In the genomic region with DNA sequence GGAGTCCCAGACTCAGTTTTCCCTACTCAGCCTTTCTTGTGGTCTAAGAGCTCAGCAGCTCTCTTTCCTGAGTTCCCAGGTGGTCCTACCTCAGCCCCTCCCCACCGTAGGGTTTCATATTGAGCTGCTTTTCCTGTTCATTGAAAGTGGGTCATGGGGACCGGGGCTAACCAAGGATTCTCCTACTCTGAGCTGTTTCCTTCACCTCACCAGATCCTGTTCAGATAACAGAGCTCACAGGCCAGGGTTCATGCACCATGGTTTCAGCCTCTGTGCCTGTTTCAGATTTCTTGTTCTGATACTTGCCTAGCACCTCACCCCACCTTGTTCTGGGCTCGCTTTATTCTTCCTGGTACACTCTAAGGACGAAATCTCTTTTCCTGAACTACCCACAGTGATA, we compare ENCODE assay signal across 14 cellular contexts. TPM values are rescaled to one million over a fixed set of nuclear protein-coding genes. Genes with fewer than 3 reads are reported as not detected.
"Had no signal": no experiment of that assay in that cellular context is flagged by ENCODE, and none has a peak within 500 bp of the region (broad histone marks: within the 10 kb centered on the region; RNA-seq: fewer than 3 reads in every experiment).

No MANE protein-coding gene starts in this region.

- DNase-seq: activated naive CD4-positive, alpha-beta T cell treated with Interleukin-2 at 50 U/mL for 16 hours; adrenal gland; heart right ventricle; left colon; lower lobe of right lung; midbrain; sigmoid colon; spleen; T-helper 9 cell had no signal

- H3K27me3 ChIP-seq: adrenal gland, gastroesophageal sphincter, heart right ventricle, neural progenitor cell, sigmoid colon, spleen had no signal

- H3K4me3 Mint-ChIP-seq: neural progenitor cell had no signal

- H3K9me3 ChIP-seq: adrenal gland, gastroesophageal sphincter, heart right ventricle, lower lobe of right lung, sigmoid colon, spleen, thoracic aorta had no signal

- H3K9me3 Mint-ChIP-seq: neural progenitor cell had no signal

- H3K36me3 ChIP-seq: neural progenitor cell had no signal

- H3K4me3 ChIP-seq: adrenal gland, gastroesophageal sphincter, heart right ventricle, lower lobe of right lung, neural progenitor cell, sigmoid colon, spleen, thoracic aorta had no signal

- H3K4me1 Mint-ChIP-seq: neural progenitor cell had no signal

- ATAC-seq: gastroesophageal sphincter, heart right ventricle, left colon, lower lobe of right lung had no signal

- H3K4me1 ChIP-seq: adrenal gland, gastroesophageal sphincter, lower lobe of right lung, neural progenitor cell, sigmoid colon had no signal

- H3K27ac ChIP-seq: adrenal gland, gastroesophageal sphincter, heart right ventricle, lower lobe of right lung, neural progenitor cell, sigmoid colon, spleen, thoracic aorta had no signal

RNA-seq across cellular contexts. Expression of a gene that starts 15.9 kb away (rescaled TPM):
- total RNA-seq: dermis microvascular lymphatic vessel endothelial cell, osteocyte, sigmoid colon, thoracic aorta had no signal
